Comparison of ENCODE assay signal across 9 cellular contexts in the genomic region with DNA sequence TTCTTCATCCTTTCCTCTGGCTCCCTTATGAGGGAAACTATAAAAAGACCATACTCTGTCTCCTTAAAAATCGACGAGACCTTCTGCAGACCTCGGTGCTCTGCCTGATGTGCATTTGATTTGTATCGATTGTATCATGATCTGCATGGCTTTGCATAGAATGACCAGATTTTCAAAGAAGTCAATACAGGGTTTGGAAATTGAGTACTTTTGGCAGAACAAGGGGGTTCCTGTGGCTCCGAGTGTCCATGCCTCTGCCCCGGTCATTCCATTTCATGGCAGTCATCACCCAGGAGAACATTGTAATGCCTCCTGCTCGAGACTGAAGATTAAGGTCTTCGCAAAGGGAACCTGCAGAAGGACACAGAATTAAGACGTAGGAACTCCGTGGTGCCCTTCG. TPM values are rescaled to one million over a fixed set of nuclear protein-coding genes. Genes with fewer than 3 reads are reported as not detected.
DNase-seq lines count a peak whose midpoint lies in the region; ATAC-seq and TF ChIP-seq lines count a peak whose summit lies in the region.
"Had no signal": no experiment of that assay in that cellular context is flagged by ENCODE, and none has a peak within 500 bp of the region (broad histone marks: within the 10 kb centered on the region; RNA-seq: fewer than 3 reads in every experiment).

No MANE protein-coding gene starts in this region.

- H3K4me3 ChIP-seq in SJSA1 (peak overlapping the region; percentile 85), fibroblast of mammary gland (ENCODE audit: control insufficient read depth, low read depth, low read length) (peak overlapping the region; percentile 90), retinal pigment epithelial cell (ENCODE audit: low read length) (peak overlapping the region; percentile 89)

- peak overlapping the region; percentile 81 for H3K27ac Mint-ChIP-seq in activated naive CD4-positive, alpha-beta T cell treated with anti-CD3 and anti-CD28 coated beads, Interleukin-2, amount 50 U/mL, for 24 hours

- ATAC-seq in GM21423 (IDR thresholded peaks at IDR 0.05; ENCODE audit: unreplicated experiment) = no peak

- no peaks in the 10 kb centered on the region for H3K27me3 ChIP-seq in SJSA1 (replicated peaks)

- no peak for TF ChIP-seq CTCF in fibroblast of mammary gland (conservative IDR thresholded peaks at IDR 0.05; ENCODE audit: control insufficient read depth, insufficient read depth, low read depth, low read length)
- TF ChIP-seq CTCF in retinal pigment epithelial cell (conservative IDR thresholded peaks at IDR 0.05; ENCODE audit: low read depth, low read length) = no peak

- peak overlapping the region; percentile 98 for H3K4me3 Mint-ChIP-seq in activated naive CD4-positive, alpha-beta T cell treated with anti-CD3 and anti-CD28 coated beads, Interleukin-2, amount 50 U/mL, for 24 hours

- DNase-seq in activated naive CD4-positive, alpha-beta T cell (lab: John Stamatoyannopoulos, UW) = no peak
- DNase-seq in SJSA1 (ENCODE audit: low read depth in 1 of 2, low spot score in 2 of 2) = no peak
- DNase-seq in fibroblast of mammary gland (ENCODE audit: low read depth) = peak; percentile 28
- no peak for DNase-seq in retinal pigment epithelial cell (ENCODE audit: low read depth)
- DNase-seq in mesenteric fat pad (ENCODE audit: low spot score) = no peak
- DNase-seq in cerebellar nuclear complex (lab: John Stamatoyannopoulos, UW) = no peak

- peak overlapping the region; percentile 84 for H3K27ac ChIP-seq in SJSA1

- no peaks in the 10 kb centered on the region for H3K27me3 Mint-ChIP-seq in activated naive CD4-positive, alpha-beta T cell treated with anti-CD3 and anti-CD28 coated beads, Interleukin-2, amount 50 U/mL, for 24 hours

- peaks cover 56% of the 10 kb centered on the region for H3K4me1 Mint-ChIP-seq in activated naive CD4-positive, alpha-beta T cell treated with anti-CD3 and anti-CD28 coated beads, Interleukin-2, amount 50 U/mL, for 24 hours

- no peaks in the 10 kb centered on the region for H3K9me3 Mint-ChIP-seq in activated naive CD4-positive, alpha-beta T cell treated with anti-CD3 and anti-CD28 coated beads, Interleukin-2, amount 50 U/mL, for 24 hours

- peaks cover 6% of the 10 kb centered on the region for H3K36me3 Mint-ChIP-seq in activated naive CD4-positive, alpha-beta T cell treated with anti-CD3 and anti-CD28 coated beads, Interleukin-2, amount 50 U/mL, for 24 hours

- H3K9me3 ChIP-seq in SJSA1 (replicated peaks) = peaks cover 2% of the 10 kb centered on the region; the same call in 1 of the 2 replicates

- H3K36me3 ChIP-seq in SJSA1 = peaks cover 41% of the 10 kb centered on the region

- H3K4me1 ChIP-seq in SJSA1 (replicated peaks) = peaks cover 17% of the 10 kb centered on the region

RNA-seq across cellular contexts. Expression of gene CASP2, which starts 0.7 kb away (rescaled TPM):
- total RNA-seq in SJSA1 (2014; rRNA removed; shearing (Covaris generic)) = 18.2 and 20.5 TPM in 2 replicates
- 19.0 TPM for total RNA-seq in mesenteric fat pad

RNA-seq across cellular contexts. Expression of gene TMEM139, which starts 4.1 kb away (rescaled TPM):
- total RNA-seq in SJSA1 (2014; rRNA removed; shearing (Covaris generic)) = not detected in 2 replicates
- total RNA-seq in mesenteric fat pad = 3.7 TPM
- total RNA-seq: pulmonary artery endothelial cell had no signal

RNA-seq across cellular contexts. Expression of gene GSTK1, which starts 25.6 kb away (rescaled TPM):
- total RNA-seq in SJSA1 (2014; rRNA removed; shearing (Covaris generic)) = 124 and 131 TPM in 2 replicates
- 177 TPM for total RNA-seq in mesenteric fat pad

RNA-seq across cellular contexts. Expression of gene CLCN1, which starts 27.1 kb away (rescaled TPM):
- total RNA-seq in SJSA1 (2014; rRNA removed; shearing (Covaris generic)) = not detected in 2 replicates
- 0.22 TPM for total RNA-seq in mesenteric fat pad
- total RNA-seq: pulmonary artery endothelial cell had no signal
